1 cellular context compared by ENCODE assay signal in the genomic region with DNA sequence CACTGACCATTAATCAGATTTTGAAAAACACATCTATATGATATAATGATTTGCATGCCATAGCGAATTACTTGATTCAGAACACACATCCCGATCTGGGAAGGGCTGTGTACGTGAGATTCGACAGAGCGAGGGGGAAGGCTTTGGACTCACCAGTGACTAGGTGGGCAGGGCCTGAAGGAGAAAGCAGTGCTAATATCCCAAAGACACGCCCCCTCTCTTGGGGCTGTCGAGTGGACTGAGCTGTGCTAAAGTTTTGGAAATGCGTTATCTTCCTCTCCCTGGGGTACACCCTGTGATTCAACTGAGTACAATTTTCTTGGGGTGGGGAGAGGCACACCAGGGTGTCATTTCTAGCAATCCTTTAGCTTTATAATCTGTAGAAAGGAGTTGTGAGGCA.
TF ChIP-seq lines count a peak whose summit lies in the region.

No MANE protein-coding gene starts in this region.

TF ChIP-seq in HepG2, 621 proteins besides CTCF, POLR2A, EP300 and RAD21:
- TF ChIP-seq, protein P1, sequence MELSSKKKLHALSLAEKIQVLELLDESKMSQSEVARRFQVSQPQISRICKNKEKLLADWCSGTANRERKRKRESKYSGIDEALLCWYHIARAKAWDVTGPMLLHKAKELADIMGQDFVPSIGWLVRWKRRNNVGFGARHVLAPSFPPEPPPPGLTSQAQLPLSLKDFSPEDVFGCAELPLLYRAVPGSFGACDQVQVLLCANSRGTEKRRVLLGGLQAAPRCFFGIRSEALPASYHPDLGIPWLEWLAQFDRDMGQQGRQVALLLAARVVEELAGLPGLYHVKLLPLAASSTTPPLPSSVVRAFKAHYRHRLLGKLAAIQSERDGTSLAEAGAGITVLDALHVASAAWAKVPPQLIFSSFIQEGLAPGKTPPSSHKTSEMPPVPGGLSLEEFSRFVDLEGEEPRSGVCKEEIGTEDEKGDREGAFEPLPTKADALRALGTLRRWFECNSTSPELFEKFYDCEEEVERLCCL (CRISPR knock-in tag; IDR thresholded peaks at IDR 0.05; ENCODE audit: borderline replicate concordance), result no peak
- TF ChIP-seq ZNF644 (CRISPR knock-in tag; IDR thresholded peaks at IDR 0.05; ENCODE audit: low read depth), result no peak
- TF ChIP-seq ZNF317 (CRISPR knock-in tag; IDR thresholded peaks at IDR 0.05), result no peak
- TF ChIP-seq FLYWCH1 (CRISPR knock-in tag; IDR thresholded peaks at IDR 0.05), result no peak
- TF ChIP-seq ZNF253 (CRISPR knock-in tag; IDR thresholded peaks at IDR 0.05; ENCODE audit: borderline replicate concordance), result no peak
- no peak for TF ChIP-seq ZEB1 (IDR thresholded peaks at IDR 0.05; ENCODE audit: insufficient replicate concordance, low read depth)
- TF ChIP-seq, protein P2, sequence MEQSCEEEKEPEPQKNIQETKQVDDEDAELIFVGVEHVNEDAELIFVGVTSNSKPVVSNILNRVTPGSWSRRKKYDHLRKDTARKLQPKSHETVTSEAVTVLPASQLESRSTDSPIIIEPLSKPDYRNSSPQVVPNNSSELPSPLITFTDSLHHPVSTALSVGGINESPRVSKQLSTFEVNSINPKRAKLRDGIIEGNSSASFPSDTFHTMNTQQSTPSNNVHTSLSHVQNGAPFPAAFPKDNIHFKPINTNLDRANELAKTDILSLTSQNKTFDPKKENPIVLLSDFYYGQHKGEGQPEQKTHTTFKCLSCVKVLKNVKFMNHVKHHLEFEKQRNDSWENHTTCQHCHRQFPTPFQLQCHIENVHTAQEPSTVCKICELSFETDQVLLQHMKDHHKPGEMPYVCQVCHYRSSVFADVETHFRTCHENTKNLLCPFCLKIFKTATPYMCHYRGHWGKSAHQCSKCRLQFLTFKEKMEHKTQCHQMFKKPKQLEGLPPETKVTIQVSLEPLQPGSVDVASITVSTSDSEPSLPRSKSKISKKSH (CRISPR knock-in tag; IDR thresholded peaks at IDR 0.05; ENCODE audit: borderline replicate concordance), result no peak
- TF ChIP-seq, protein P3, sequence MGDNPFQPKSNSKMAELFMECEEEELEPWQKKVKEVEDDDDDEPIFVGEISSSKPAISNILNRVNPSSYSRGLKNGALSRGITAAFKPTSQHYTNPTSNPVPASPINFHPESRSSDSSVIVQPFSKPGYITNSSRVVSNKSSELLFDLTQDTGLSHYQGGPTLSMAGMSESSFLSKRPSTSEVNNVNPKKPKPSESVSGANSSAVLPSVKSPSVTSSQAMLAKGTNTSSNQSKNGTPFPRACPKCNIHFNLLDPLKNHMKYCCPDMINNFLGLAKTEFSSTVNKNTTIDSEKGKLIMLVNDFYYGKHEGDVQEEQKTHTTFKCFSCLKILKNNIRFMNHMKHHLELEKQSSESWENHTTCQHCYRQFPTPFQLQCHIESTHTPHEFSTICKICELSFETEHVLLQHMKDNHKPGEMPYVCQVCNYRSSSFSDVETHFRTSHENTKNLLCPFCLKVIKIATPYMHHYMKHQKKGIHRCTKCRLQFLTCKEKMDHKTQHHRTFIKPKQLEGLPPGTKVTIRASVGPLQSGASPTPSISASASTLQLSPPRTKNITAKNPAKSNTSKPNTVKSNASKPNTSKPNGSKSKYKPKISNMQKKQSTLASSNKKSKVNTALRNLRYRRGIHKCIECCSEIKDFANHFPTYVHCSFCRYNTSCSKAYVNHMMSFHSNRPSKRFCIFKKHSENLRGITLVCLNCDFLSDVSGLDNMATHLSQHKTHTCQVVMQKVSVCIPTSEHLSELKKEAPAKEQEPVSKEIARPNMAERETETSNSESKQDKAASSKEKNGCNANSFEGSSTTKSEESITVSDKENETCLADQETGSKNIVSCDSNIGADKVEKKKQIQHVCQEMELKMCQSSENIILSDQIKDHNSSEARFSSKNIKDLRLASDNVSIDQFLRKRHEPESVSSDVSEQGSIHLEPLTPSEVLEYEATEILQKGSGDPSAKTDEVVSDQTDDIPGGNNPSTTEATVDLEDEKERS (CRISPR knock-in tag; IDR thresholded peaks at IDR 0.05), result no peak
- no peak for TF ChIP-seq PHF8 (CRISPR knock-in tag; IDR thresholded peaks at IDR 0.05)
- no peak for TF ChIP-seq ZNF614 (CRISPR knock-in tag; IDR thresholded peaks at IDR 0.05; ENCODE audit: borderline replicate concordance)
- no peak for TF ChIP-seq ZNF44 (CRISPR knock-in tag; IDR thresholded peaks at IDR 0.05)
- no peak for TF ChIP-seq RAD51 (IDR thresholded peaks at IDR 0.05; ENCODE audit: borderline replicate concordance)
- TF ChIP-seq, protein P4, sequence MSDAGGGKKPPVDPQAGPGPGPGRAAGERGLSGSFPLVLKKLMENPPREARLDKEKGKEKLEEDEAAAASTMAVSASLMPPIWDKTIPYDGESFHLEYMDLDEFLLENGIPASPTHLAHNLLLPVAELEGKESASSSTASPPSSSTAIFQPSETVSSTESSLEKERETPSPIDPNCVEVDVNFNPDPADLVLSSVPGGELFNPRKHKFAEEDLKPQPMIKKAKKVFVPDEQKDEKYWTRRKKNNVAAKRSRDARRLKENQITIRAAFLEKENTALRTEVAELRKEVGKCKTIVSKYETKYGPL (CRISPR knock-in tag; IDR thresholded peaks at IDR 0.05), result no peak
